Comparison of ENCODE assay signal across 1 cellular context in the genomic region with DNA sequence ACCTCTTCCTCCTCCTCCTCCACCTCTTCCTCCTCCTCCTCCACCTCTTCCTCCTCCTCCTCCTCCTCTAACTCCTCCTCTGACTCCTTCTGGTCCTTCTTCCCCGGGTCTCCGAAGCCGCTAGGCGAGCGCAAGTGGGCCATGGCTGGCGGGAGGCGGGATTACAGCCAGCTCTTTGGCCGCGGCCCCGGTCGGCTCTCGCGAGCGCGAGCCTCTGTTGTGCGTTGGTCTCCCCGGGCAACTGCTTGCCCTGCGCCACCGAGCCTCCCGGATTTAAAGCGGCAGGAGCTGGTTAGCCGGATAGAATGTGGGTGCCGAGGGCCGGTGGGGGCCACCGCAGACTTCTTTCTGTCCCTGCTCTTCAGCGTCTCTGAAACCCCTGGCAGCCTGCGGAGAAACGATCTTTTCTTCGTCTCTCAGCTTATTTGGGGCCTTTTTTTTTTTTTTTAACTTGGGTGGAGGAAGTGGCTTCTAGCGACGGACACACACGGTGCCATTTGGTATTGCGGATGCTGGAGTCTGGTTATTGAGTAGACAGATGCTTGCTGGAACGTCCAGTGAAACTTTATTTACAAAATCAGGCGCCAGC.
TF ChIP-seq lines count a peak whose summit lies in the region.

A gene (minus strand): TSS at position 165 of the 589 bp plus-strand sequence. CDS start 22 bp downstream, at position 143.

TF ChIP-seq in HepG2, 621 proteins besides CTCF, POLR2A, EP300 and RAD21 (continued from another document and continues in another):
- TF ChIP-seq ZSCAN30 (CRISPR knock-in tag; IDR thresholded peaks at IDR 0.05) (0 out of 2 replicates have a peak, but pooled peaks have one; percentile 52), KMT2A (CRISPR knock-in tag; IDR thresholded peaks at IDR 0.05) (no peak), ZNF629 (CRISPR knock-in tag; conservative IDR thresholded peaks at IDR 0.05) (no peak), KLF9 (CRISPR knock-in tag; IDR thresholded peaks at IDR 0.05; ENCODE audit: low read depth) (no peak), MAFF (IDR thresholded peaks at IDR 0.05; ENCODE audit: low read depth, low read length) (no peak), ZNF879 (CRISPR knock-in tag; IDR thresholded peaks at IDR 0.05) (no peak), PAWR (CRISPR knock-in tag; IDR thresholded peaks at IDR 0.05; ENCODE audit: borderline replicate concordance) (no peak), FOXM1 (CRISPR knock-in tag; IDR thresholded peaks at IDR 0.05) (no peak), DNMT1 (CRISPR knock-in tag; IDR thresholded peaks at IDR 0.05) (no peak), EEA1 (CRISPR knock-in tag; IDR thresholded peaks at IDR 0.05; ENCODE audit: borderline replicate concordance) (peak; percentile 9; the same call in 1 of the 2 replicates), ZNF224 (CRISPR knock-in tag; IDR thresholded peaks at IDR 0.05) (no peak), RFX3 (CRISPR knock-in tag; IDR thresholded peaks at IDR 0.05) (peak; percentile 87), ARNT2 (CRISPR knock-in tag; IDR thresholded peaks at IDR 0.05; ENCODE audit: low read depth) (peak; percentile 50; the same call in 1 of the 2 replicates), JARID2 (CRISPR knock-in tag; IDR thresholded peaks at IDR 0.05; ENCODE audit: insufficient replicate concordance) (no peak), KLF15 (CRISPR knock-in tag; IDR thresholded peaks at IDR 0.05; ENCODE audit: borderline replicate concordance) (no peak), ZNF724P (CRISPR knock-in tag; IDR thresholded peaks at IDR 0.05; ENCODE audit: borderline replicate concordance) (no peak), RFX5 (IDR thresholded peaks at IDR 0.05; ENCODE audit: low read depth, low read length) (no peak), AHR (CRISPR knock-in tag; IDR thresholded peaks at IDR 0.05) (no peak), TAF1 (CRISPR knock-in tag; IDR thresholded peaks at IDR 0.05) (peak; percentile 55; the same call in 1 of the 2 replicates), ZNF558 (CRISPR knock-in tag; IDR thresholded peaks at IDR 0.05; ENCODE audit: borderline replicate concordance) (no peak), RBFOX2 (IDR thresholded peaks at IDR 0.05; ENCODE audit: low read depth, low read length) (peak; percentile 79), SALL2 (CRISPR knock-in tag; IDR thresholded peaks at IDR 0.05) (no peak), ZMYM4 (CRISPR knock-in tag; IDR thresholded peaks at IDR 0.05) (peak; percentile 68), ZNF75D (CRISPR knock-in tag; IDR thresholded peaks at IDR 0.05; ENCODE audit: borderline replicate concordance) (no peak), TEAD2 (CRISPR knock-in tag; IDR thresholded peaks at IDR 0.05) (no peak), ZNF709 (CRISPR knock-in tag; IDR thresholded peaks at IDR 0.05) (peak; percentile 56; the same call in 1 of the 2 replicates), TBX3 (IDR thresholded peaks at IDR 0.05; ENCODE audit: borderline replicate concordance) (no peak), ETV5 (CRISPR knock-in tag; IDR thresholded peaks at IDR 0.05; ENCODE audit: borderline replicate concordance) (no peak), ZNF143 (CRISPR knock-in tag; IDR thresholded peaks at IDR 0.05) (no peak), RBM22 (optimal IDR thresholded peaks at IDR 0.05; ENCODE audit: low read length) (no peak), ZNF235 (CRISPR knock-in tag; IDR thresholded peaks at IDR 0.05; ENCODE audit: borderline replicate concordance) (no peak), HMG20B (CRISPR knock-in tag; conservative IDR thresholded peaks at IDR 0.05) (no peak), ZNF329 (CRISPR knock-in tag; IDR thresholded peaks at IDR 0.05; ENCODE audit: low read depth) (no peak), HDAC1 (CRISPR knock-in tag; IDR thresholded peaks at IDR 0.05) (peak; percentile 60; the same call in 1 of the 2 replicates), MBD4 (IDR thresholded peaks at IDR 0.05; ENCODE audit: borderline replicate concordance, low read length) (no peak), MED13 (CRISPR knock-in tag; IDR thresholded peaks at IDR 0.05) (no peak), SRSF4 (IDR thresholded peaks at IDR 0.05; ENCODE audit: low read depth, low read length, poor library complexity, severe bottlenecking) (no peak), THYN1 (CRISPR knock-in tag; IDR thresholded peaks at IDR 0.05; ENCODE audit: borderline replicate concordance, low read depth) (no peak), ZNF354B (CRISPR knock-in tag; IDR thresholded peaks at IDR 0.05) (no peak)
- TF ChIP-seq, protein P1, sequence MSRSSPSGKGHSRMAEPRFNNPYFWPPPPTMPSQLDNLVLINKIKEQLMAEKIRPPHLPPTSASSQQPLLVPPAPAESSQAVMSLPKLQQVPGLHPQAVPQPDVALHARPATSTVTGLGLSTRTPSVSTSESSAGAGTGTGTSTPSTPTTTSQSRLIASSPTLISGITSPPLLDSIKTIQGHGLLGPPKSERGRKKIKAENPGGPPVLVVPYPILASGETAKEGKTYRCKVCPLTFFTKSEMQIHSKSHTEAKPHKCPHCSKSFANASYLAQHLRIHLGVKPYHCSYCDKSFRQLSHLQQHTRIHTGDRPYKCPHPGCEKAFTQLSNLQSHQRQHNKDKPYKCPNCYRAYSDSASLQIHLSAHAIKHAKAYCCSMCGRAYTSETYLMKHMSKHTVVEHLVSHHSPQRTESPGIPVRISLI (CRISPR knock-in tag; IDR thresholded peaks at IDR 0.05; ENCODE audit: borderline replicate concordance) = peak; percentile 67; the same call in 1 of the 2 replicates
- TF ChIP-seq, protein P2, sequence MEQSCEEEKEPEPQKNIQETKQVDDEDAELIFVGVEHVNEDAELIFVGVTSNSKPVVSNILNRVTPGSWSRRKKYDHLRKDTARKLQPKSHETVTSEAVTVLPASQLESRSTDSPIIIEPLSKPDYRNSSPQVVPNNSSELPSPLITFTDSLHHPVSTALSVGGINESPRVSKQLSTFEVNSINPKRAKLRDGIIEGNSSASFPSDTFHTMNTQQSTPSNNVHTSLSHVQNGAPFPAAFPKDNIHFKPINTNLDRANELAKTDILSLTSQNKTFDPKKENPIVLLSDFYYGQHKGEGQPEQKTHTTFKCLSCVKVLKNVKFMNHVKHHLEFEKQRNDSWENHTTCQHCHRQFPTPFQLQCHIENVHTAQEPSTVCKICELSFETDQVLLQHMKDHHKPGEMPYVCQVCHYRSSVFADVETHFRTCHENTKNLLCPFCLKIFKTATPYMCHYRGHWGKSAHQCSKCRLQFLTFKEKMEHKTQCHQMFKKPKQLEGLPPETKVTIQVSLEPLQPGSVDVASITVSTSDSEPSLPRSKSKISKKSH (CRISPR knock-in tag; IDR thresholded peaks at IDR 0.05; ENCODE audit: borderline replicate concordance) = no peak
- TF ChIP-seq, protein P3, sequence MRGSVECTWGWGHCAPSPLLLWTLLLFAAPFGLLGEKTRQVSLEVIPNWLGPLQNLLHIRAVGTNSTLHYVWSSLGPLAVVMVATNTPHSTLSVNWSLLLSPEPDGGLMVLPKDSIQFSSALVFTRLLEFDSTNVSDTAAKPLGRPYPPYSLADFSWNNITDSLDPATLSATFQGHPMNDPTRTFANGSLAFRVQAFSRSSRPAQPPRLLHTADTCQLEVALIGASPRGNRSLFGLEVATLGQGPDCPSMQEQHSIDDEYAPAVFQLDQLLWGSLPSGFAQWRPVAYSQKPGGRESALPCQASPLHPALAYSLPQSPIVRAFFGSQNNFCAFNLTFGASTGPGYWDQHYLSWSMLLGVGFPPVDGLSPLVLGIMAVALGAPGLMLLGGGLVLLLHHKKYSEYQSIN (CRISPR knock-in tag; IDR thresholded peaks at IDR 0.05; ENCODE audit: borderline replicate concordance) = no peak
- TF ChIP-seq, protein P4, sequence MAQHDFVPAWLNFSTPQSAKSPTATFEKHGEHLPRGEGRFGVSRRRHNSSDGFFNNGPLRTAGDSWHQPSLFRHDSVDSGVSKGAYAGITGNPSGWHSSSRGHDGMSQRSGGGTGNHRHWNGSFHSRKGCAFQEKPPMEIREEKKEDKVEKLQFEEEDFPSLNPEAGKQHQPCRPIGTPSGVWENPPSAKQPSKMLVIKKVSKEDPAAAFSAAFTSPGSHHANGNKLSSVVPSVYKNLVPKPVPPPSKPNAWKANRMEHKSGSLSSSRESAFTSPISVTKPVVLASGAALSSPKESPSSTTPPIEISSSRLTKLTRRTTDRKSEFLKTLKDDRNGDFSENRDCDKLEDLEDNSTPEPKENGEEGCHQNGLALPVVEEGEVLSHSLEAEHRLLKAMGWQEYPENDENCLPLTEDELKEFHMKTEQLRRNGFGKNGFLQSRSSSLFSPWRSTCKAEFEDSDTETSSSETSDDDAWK (CRISPR knock-in tag; IDR thresholded peaks at IDR 0.05) = no peak
- TF ChIP-seq, protein P5, sequence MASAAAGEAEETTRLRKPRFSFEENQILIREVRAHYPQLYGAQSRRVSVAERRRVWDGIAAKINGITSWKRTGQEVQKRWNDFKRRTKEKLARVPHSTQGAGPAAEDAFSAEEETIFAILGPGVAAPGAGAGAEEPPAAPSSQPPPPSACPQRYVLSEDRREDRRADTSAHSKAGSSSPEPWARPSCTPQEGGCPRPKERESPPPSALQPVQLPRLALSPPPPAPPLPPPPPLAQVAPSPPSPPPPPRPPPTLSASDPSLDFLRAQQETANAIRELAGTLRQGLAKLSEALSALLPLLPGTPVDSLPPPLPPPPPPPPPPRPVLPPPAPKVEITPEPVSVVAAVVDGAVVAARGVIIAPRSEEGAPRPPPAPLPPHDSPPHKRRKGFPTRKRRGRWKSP (CRISPR knock-in tag; IDR thresholded peaks at IDR 0.05) = 0 out of 2 replicates have a peak, but pooled peaks have one; percentile 13
- TF ChIP-seq, protein P6, sequence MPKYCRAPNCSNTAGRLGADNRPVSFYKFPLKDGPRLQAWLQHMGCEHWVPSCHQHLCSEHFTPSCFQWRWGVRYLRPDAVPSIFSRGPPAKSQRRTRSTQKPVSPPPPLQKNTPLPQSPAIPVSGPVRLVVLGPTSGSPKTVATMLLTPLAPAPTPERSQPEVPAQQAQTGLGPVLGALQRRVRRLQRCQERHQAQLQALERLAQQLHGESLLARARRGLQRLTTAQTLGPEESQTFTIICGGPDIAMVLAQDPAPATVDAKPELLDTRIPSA (CRISPR knock-in tag; IDR thresholded peaks at IDR 0.05; ENCODE audit: borderline replicate concordance) = no peak
- TF ChIP-seq, protein P7, sequence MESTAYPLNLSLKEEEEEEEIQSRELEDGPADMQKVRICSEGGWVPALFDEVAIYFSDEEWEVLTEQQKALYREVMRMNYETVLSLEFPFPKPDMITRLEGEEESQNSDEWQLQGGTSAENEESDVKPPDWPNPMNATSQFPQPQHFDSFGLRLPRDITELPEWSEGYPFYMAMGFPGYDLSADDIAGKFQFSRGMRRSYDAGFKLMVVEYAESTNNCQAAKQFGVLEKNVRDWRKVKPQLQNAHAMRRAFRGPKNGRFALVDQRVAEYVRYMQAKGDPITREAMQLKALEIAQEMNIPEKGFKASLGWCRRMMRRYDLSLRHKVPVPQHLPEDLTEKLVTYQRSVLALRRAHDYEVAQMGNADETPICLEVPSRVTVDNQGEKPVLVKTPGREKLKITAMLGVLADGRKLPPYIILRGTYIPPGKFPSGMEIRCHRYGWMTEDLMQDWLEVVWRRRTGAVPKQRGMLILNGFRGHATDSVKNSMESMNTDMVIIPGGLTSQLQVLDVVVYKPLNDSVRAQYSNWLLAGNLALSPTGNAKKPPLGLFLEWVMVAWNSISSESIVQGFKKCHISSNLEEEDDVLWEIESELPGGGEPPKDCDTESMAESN (CRISPR knock-in tag; conservative IDR thresholded peaks at IDR 0.05) = no peak
- TF ChIP-seq, protein P8, sequence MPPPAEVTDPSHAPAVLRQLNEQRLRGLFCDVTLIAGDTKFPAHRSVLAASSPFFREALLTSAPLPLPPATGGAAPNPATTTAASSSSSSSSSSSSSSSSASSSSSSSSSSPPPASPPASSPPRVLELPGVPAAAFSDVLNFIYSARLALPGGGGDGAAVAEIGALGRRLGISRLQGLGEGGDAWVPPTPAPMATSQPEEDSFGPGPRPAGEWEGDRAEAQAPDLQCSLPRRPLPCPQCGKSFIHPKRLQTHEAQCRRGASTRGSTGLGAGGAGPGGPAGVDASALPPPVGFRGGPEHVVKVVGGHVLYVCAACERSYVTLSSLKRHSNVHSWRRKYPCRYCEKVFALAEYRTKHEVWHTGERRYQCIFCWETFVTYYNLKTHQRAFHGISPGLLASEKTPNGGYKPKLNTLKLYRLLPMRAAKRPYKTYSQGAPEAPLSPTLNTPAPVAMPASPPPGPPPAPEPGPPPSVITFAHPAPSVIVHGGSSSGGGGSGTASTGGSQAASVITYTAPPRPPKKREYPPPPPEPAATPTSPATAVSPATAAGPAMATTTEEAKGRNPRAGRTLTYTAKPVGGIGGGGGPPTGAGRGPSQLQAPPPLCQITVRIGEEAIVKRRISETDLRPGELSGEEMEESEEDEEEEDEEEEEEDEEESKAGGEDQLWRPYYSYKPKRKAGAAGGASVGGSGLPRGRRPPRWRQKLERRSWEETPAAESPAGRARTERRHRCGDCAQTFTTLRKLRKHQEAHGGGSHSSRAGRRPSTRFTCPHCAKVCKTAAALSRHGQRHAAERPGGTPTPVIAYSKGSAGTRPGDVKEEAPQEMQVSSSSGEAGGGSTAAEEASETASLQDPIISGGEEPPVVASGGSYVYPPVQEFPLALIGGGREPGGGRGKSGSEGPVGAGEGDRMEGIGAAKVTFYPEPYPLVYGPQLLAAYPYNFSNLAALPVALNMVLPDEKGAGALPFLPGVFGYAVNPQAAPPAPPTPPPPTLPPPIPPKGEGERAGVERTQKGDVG (CRISPR knock-in tag; IDR thresholded peaks at IDR 0.05; ENCODE audit: borderline replicate concordance) = no peak
- TF ChIP-seq, protein P9, sequence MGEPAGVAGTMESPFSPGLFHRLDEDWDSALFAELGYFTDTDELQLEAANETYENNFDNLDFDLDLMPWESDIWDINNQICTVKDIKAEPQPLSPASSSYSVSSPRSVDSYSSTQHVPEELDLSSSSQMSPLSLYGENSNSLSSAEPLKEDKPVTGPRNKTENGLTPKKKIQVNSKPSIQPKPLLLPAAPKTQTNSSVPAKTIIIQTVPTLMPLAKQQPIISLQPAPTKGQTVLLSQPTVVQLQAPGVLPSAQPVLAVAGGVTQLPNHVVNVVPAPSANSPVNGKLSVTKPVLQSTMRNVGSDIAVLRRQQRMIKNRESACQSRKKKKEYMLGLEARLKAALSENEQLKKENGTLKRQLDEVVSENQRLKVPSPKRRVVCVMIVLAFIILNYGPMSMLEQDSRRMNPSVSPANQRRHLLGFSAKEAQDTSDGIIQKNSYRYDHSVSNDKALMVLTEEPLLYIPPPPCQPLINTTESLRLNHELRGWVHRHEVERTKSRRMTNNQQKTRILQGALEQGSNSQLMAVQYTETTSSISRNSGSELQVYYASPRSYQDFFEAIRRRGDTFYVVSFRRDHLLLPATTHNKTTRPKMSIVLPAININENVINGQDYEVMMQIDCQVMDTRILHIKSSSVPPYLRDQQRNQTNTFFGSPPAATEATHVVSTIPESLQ (CRISPR knock-in tag; conservative IDR thresholded peaks at IDR 0.05) = no peak
- TF ChIP-seq, protein P10, sequence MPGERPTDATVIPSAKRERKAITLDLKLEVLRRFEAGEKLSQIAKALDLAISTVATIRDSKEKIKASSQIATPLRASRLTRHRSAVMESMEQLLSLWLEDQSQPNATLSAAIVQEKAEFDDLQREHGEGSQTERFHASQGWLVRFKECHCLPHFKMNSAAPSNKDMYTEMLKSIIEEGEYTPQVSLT (CRISPR knock-in tag; IDR thresholded peaks at IDR 0.05; ENCODE audit: borderline replicate concordance, low read depth) = no peak
